9 cellular contexts compared by ENCODE assay signal in the genomic region with DNA sequence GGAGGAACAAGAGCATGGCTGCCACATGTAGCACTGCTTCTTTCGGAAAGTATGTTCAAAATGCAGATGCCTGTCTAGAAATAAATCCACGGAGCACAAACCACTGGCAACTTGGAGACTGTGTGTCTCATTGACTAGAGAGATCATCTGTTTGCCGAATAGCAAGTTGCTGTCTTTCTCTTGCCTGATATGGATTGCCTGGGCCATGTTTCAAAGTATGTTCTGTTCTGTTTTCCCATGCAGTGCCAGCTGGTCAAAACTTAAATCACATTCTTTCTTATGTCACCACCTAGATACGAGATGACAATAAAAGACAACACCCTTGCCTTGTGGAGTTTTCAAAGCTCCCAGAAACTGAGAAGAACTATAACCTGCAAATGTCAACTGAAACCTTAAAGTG.
"Had no signal": no experiment of that assay in that cellular context is flagged by ENCODE, and none has a peak within 500 bp of the region (broad histone marks: within the 10 kb centered on the region; RNA-seq: fewer than 3 reads in every experiment).

No MANE protein-coding gene starts in this region.

- H3K27ac Mint-ChIP-seq: GM23338, H9, IgD-negative memory B cell had no signal

- DNase-seq: H9, HCEC 1CT, KBM-7 had no signal

- H3K27me3 Mint-ChIP-seq: IgD-negative memory B cell had no signal

- H3K4me3 Mint-ChIP-seq: GM23338, H9, IgD-negative memory B cell had no signal

- ATAC-seq: GM23338, HepG2 had no signal

- H3K4me1 Mint-ChIP-seq: IgD-negative memory B cell had no signal

- H3K27ac ChIP-seq: HL-60 had no signal

- H3K36me3 Mint-ChIP-seq: IgD-negative memory B cell had no signal

- H3K4me3 ChIP-seq: GM23338 had no signal

- FAIRE-seq: H1, H54, HepG2 had no signal
